Comparison of ENCODE assay signal across 21 cellular contexts in genomic region chr4:124867551-124867950, GRCh38.
DNase-seq lines count a peak whose midpoint lies in the region; TF ChIP-seq lines count a peak whose summit lies in the region.
"Had no signal": no experiment of that assay in that cellular context is flagged by ENCODE, and none has a peak within 500 bp of the region (broad histone marks: within the 10 kb centered on the region; RNA-seq: fewer than 3 reads in every experiment).

No MANE protein-coding gene starts in this region.

- no peaks in the 10 kb centered on the region for H3K9me3 Mint-ChIP-seq in Calu3 (ENCODE audit: low read depth, unreplicated experiment)
- H3K9me3 Mint-ChIP-seq: CD8-positive, alpha-beta T cell; GM23338 had no signal

- no peaks in the 10 kb centered on the region for H3K36me3 Mint-ChIP-seq in Calu3 (ENCODE audit: insufficient read depth, unreplicated experiment)
- H3K36me3 Mint-ChIP-seq: CD8-positive, alpha-beta T cell had no signal

- DNase-seq in LHCN-M2 (ENCODE audit: low read depth) (peak; percentile 14), amniotic epithelial cell (ENCODE audit: low read depth) (peak; percentile 24), fibroblast of pulmonary artery (ENCODE audit: low read depth) (peak; percentile 40), skeletal muscle cell (ENCODE audit: low read depth) (peak; percentile 18), NCI-H82 (lab: John Stamatoyannopoulos, UW) (no peak), Calu3 (no peak)
- DNase-seq in stimulated activated CD4-positive, alpha-beta T cell treated with anti-CD3 and anti-CD28 coated beads, Interleukin-12 subunit alpha, Interleukin-12 subunit beta, amount 100 ng/mL, for 4 hours, result no peak
- DNase-seq: AML-193; C1 segment of cervical spinal cord; CD8-positive, alpha-beta T cell; DMS153; NCI-H1105 treated with DMSO at 0.1 percent for 48 hours; NCI-H2029 treated with DMSO at 0.1 percent for 48 hours; NCI-H226; NCI-H524; NCI-H774; OCI-M1 had no signal

- H3K4me1 Mint-ChIP-seq in Calu3 (ENCODE audit: low read depth, unreplicated experiment), result no peaks in the 10 kb centered on the region

- no peaks in the 10 kb centered on the region for H3K27me3 Mint-ChIP-seq in Calu3 (ENCODE audit: unreplicated experiment)

- intact Hi-C loops in Calu3 (cut with micrococcal nuclease; ENCODE audit: unreplicated experiment), result no loop called here

- no peak overlapping the region for H3K27ac Mint-ChIP-seq in Calu3 (ENCODE audit: unreplicated experiment)
- H3K27ac Mint-ChIP-seq: CD8-positive, alpha-beta T cell; GM23338 had no signal

- TF ChIP-seq CTCF in fibroblast of pulmonary artery (IDR thresholded peaks at IDR 0.05; ENCODE audit: low read length, missing control alignments) (no peak), Calu3 (IDR thresholded peaks at IDR 0.05; ENCODE audit: unreplicated experiment) (no peak)

- no peak overlapping the region for H3K4me3 ChIP-seq in fibroblast of pulmonary artery (replicated peaks; ENCODE audit: low read depth, low read length)
- H3K4me3 ChIP-seq in skeletal muscle cell (ENCODE audit: low read depth, low read length), result no peak overlapping the region
- H3K4me3 ChIP-seq: GM23338, HAP-1, K562, SJSA1 had no signal

- CTCF ChIA-PET in Calu3 (lab: Charles Lee), result no interaction called here

- no TSS peak for BruUV-seq in Calu3 (replicated peaks; lab: Mats Ljungman, UMichigan)

- H3K4me3 Mint-ChIP-seq in Calu3 (ENCODE audit: low read depth, unreplicated experiment), result no peak overlapping the region
- H3K4me3 Mint-ChIP-seq: CD8-positive, alpha-beta T cell; GM23338 had no signal

Comparison
In these comparisons a context has a peak if more than half of its experiments do, and no peak if none do; other contexts are left out.
1. DNase-seq: peak in LHCN-M2 (single experiment), amniotic epithelial cell (single experiment), fibroblast of pulmonary artery (single experiment) and skeletal muscle cell (single experiment); none in NCI-H82 (single experiment), Calu3 (single experiment) and stimulated activated CD4-positive, alpha-beta T cell treated with anti-CD3 and anti-CD28 coated beads, Interleukin-12 subunit alpha, Interleukin-12 subunit beta, amount 100 ng/mL, for 4 hours (single experiment).